In the genomic region with DNA sequence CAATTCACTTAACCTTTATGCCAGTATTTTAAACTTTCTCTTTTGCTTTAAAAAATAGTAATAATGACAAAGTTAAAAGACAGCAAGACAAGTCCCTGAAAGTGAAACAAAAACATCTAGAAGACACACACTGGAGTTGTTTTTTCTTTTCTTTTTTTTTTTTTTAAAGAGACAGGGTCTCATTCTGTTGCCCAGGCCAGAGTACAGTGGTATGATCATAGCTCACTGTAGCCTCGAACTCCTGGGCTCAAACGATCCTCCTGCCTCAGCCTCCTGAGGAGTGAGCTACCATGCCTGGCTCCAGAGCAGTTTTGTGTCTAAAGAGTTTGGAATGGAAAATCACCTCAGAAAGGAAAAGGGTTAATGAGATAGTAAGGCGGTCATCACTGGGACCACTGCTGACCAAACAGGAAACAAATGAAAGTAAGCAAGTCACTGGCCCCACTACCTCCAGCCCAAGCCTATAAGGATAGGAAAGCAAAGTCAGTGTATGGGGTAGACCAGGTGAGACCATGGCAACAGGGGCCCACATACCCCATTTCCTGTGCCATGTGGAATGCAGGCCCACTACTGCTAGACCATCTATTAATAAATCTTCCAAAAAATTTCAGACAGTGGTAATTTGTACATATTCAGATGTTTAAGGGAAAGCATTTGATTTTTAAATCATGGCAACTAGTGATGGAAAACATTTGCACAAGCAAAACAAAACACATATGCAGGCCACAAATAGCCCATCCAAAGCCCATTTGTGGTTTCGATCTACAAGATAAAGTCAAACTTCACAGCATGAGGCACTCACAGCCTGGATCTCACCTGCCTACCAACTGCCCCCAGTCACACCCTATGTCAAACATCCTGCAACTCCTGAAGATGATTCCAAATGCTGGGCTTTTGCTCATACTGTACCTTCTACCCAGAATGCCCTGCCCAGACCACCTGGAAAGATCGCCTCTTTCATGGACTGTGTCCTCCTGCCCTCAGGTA, we compare ENCODE assay signal across 8 cellular contexts.
DNase-seq lines count a peak whose midpoint lies in the region; ATAC-seq and TF ChIP-seq lines count a peak whose summit lies in the region.

No MANE protein-coding gene starts in this region.

- H3K27ac Mint-ChIP-seq in IgD-negative memory B cell = peak overlapping the region; percentile 89 to 97 (median 96)

- H3K9me3 Mint-ChIP-seq in IgD-negative memory B cell = peaks cover 0 to 8% (median 5%) of the 10 kb centered on the region in 3 donors

- peaks cover 1% of the 10 kb centered on the region for H3K27me3 Mint-ChIP-seq in IgD-negative memory B cell

- CTCF ChIA-PET in GM10248 (lab: Yijun Ruan, JAX) = no interaction called here

- peak overlapping the region; percentile 70 to 92 (median 88) for H3K4me3 Mint-ChIP-seq in IgD-negative memory B cell

- peak; percentile 57 for DNase-seq in GM10248 (ENCODE audit: extremely low spot score)
- DNase-seq in hepatic stellate cell (ENCODE audit: low spot score) = peak; percentile 29
- DNase-seq in 8988T = no peak
- no peak for DNase-seq in NCI-H1092 treated with DMSO at 0.1 percent for 48 hours (lab: John Stamatoyannopoulos, UW)
- DNase-seq in NCI-H69 (lab: John Stamatoyannopoulos, UW) = no peak
- DNase-seq in NCI-H2196 (lab: John Stamatoyannopoulos, UW; ENCODE audit: unreplicated experiment) = no peak

- POLR2A ChIA-PET in GM10248 (lab: Yijun Ruan, JAX) = no interaction called here

- ATAC-seq in GM21528 (IDR thresholded peaks at IDR 0.05; ENCODE audit: low FRiP score, unreplicated experiment) = peak; percentile 71

- TF ChIP-seq CTCF in GM10248 (IDR thresholded peaks at IDR 0.05; ENCODE audit: control extremely low read depth, extremely low read depth, low read depth, missing control alignments) = no peak

- H3K4me1 Mint-ChIP-seq in IgD-negative memory B cell = peaks cover 61 to 67% (median 66%) of the 10 kb centered on the region in 3 donors

- peaks cover 17% of the 10 kb centered on the region for H3K36me3 Mint-ChIP-seq in IgD-negative memory B cell

Comparison
In these comparisons a context has a peak if more than half of its experiments do, and no peak if none do; other contexts are left out.
1. DNase-seq: peak in GM10248 (single experiment) and hepatic stellate cell (single experiment); none in 8988T (single experiment), NCI-H1092 treated with DMSO at 0.1 percent for 48 hours (single experiment), NCI-H69 (single experiment) and NCI-H2196 (single experiment).